1 cellular context compared by ENCODE assay signal in the genomic region with DNA sequence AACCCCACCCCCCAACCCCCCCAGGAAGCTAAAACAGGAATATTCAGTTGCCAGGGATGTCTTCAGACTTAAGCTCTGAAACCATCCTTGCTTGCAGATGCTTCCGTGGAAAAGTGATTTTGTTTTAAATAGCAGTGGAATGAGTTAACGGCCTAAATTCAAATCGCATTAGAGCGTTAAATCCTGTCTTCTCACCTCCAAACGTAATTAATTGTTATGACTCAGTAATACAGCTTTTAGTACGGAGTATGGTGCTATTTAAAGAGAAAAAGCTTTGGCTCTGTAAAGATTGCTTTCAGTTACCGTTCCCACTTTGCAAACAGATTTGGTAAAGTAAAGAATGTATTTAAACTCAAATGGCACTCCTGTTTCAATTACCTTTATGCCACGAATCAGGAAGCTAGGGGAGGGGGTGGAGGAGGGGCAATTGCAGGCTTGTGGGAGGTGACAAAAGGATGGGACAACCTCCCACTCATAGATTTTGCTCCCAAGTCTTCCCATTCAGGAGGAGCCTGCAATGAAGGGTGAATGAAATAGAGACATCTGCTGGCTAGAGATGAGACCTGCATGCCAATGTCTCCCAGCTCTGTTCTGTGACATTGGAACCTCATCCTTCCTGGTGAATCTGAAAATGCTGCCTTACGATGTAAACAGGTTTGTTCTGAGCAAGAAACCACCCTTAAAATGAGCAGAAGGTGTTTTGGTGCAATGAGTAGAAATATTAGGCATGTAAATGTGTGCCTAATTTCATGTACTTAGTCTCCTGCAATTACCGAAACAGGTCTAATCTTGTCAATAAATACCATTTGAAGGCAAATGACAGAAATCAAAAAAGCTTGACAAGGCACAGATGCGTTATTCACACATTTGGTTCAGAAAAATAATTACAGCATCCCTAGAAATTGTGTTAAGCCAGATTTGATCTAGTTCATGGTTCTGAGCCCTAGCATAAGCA.
TF ChIP-seq lines count a peak whose summit lies in the region.

No MANE protein-coding gene starts in this region.

TF ChIP-seq in HepG2, 621 proteins besides CTCF, POLR2A, EP300 and RAD21:
- TF ChIP-seq STAG1 (CRISPR knock-in tag; IDR thresholded peaks at IDR 0.05) (peak; percentile 80), HOXA5 (CRISPR knock-in tag; IDR thresholded peaks at IDR 0.05) (peak; percentile 62; the same call in 1 of the 2 replicates), THAP11 (CRISPR knock-in tag; IDR thresholded peaks at IDR 0.05) (no peak), ZNF24 (IDR thresholded peaks at IDR 0.05) (no peak), ZNF550 (CRISPR knock-in tag; IDR thresholded peaks at IDR 0.05; ENCODE audit: borderline replicate concordance) (no peak), PRDM10 (CRISPR knock-in tag; IDR thresholded peaks at IDR 0.05; ENCODE audit: low read depth) (no peak), ZNF333 (CRISPR knock-in tag; IDR thresholded peaks at IDR 0.05; ENCODE audit: borderline replicate concordance) (no peak), SMC3 (IDR thresholded peaks at IDR 0.05; ENCODE audit: low read length) (peak; percentile 95), SIX4 (CRISPR knock-in tag; IDR thresholded peaks at IDR 0.05) (no peak), CBX5 (CRISPR knock-in tag; IDR thresholded peaks at IDR 0.05; ENCODE audit: borderline replicate concordance) (no peak), JUNB (CRISPR knock-in tag; IDR thresholded peaks at IDR 0.05; ENCODE audit: borderline replicate concordance) (no peak), GTF3A (CRISPR knock-in tag; conservative IDR thresholded peaks at IDR 0.05) (no peak), NPAS2 (CRISPR knock-in tag; IDR thresholded peaks at IDR 0.05; ENCODE audit: borderline replicate concordance) (no peak), KDM4B (CRISPR knock-in tag; IDR thresholded peaks at IDR 0.05) (no peak), ZSCAN22 (CRISPR knock-in tag; IDR thresholded peaks at IDR 0.05) (no peak), TEAD3 (CRISPR knock-in tag; optimal IDR thresholded peaks at IDR 0.05; ENCODE audit: borderline replicate concordance) (peak; percentile 63), ZKSCAN1 (IDR thresholded peaks at IDR 0.05; ENCODE audit: low read length) (no peak), ZNF253 (CRISPR knock-in tag; IDR thresholded peaks at IDR 0.05; ENCODE audit: borderline replicate concordance) (no peak), ZMYM4 (CRISPR knock-in tag; IDR thresholded peaks at IDR 0.05) (peak; percentile 40; the same call in 1 of the 2 replicates), ZNF557 (CRISPR knock-in tag; IDR thresholded peaks at IDR 0.05) (no peak), ZNF121 (CRISPR knock-in tag; IDR thresholded peaks at IDR 0.05) (no peak), ZNF331 (CRISPR knock-in tag; IDR thresholded peaks at IDR 0.05) (peak; percentile 41; the same call in 1 of the 2 replicates), ZNF138 (CRISPR knock-in tag; IDR thresholded peaks at IDR 0.05; ENCODE audit: low read depth) (no peak), ZFP36 (IDR thresholded peaks at IDR 0.05; ENCODE audit: borderline replicate concordance, low read depth, low read length, partially characterized antibody) (no peak), XRCC5 (optimal IDR thresholded peaks at IDR 0.05; ENCODE audit: low read length) (peak; percentile 56), LCORL (IDR thresholded peaks at IDR 0.05) (no peak), LCORL (CRISPR knock-in tag; IDR thresholded peaks at IDR 0.05) (0 out of 2 replicates have a peak, but pooled peaks have one; percentile 21), RBM22 (optimal IDR thresholded peaks at IDR 0.05; ENCODE audit: low read length) (no peak), MATR3 (CRISPR knock-in tag; IDR thresholded peaks at IDR 0.05) (no peak), ZFP90 (CRISPR knock-in tag; IDR thresholded peaks at IDR 0.05; ENCODE audit: borderline replicate concordance) (no peak)
- TF ChIP-seq, protein P1, sequence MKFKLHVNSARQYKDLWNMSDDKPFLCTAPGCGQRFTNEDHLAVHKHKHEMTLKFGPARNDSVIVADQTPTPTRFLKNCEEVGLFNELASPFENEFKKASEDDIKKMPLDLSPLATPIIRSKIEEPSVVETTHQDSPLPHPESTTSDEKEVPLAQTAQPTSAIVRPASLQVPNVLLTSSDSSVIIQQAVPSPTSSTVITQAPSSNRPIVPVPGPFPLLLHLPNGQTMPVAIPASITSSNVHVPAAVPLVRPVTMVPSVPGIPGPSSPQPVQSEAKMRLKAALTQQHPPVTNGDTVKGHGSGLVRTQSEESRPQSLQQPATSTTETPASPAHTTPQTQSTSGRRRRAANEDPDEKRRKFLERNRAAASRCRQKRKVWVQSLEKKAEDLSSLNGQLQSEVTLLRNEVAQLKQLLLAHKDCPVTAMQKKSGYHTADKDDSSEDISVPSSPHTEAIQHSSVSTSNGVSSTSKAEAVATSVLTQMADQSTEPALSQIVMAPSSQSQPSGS (CRISPR knock-in tag; IDR thresholded peaks at IDR 0.05) = no peak
- TF ChIP-seq, protein P2, sequence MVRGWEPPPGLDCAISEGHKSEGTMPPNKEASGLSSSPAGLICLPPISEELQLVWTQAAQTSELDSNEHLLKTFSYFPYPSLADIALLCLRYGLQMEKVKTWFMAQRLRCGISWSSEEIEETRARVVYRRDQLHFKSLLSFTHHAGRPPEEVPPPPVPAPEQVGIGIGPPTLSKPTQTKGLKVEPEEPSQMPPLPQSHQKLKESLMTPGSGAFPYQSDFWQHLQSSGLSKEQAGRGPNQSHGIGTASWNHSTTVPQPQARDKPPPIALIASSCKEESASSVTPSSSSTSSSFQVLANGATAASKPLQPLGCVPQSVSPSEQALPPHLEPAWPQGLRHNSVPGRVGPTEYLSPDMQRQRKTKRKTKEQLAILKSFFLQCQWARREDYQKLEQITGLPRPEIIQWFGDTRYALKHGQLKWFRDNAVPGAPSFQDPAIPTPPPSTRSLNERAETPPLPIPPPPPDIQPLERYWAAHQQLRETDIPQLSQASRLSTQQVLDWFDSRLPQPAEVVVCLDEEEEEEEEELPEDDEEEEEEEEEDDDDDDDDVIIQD (CRISPR knock-in tag; IDR thresholded peaks at IDR 0.05; ENCODE audit: low read depth) = 0 out of 2 replicates have a peak, but pooled peaks have one; percentile 27
